ENCODE assay signal across 1 cellular context in genomic region chr17:36545465-36546417, GRCh38.
TF ChIP-seq lines count a peak whose summit lies in the region.

No MANE protein-coding gene starts in this region.

TF ChIP-seq in HepG2, 621 proteins besides CTCF, POLR2A, EP300 and RAD21 (continued from another document):
- peak; percentile 67; the same call in 1 of the 2 replicates for TF ChIP-seq ZNF564 (CRISPR knock-in tag; IDR thresholded peaks at IDR 0.05)
- TF ChIP-seq RBM39 (IDR thresholded peaks at IDR 0.05; ENCODE audit: low read depth, low read length, poor library complexity, severe bottlenecking): peak; percentile 79
- peak; percentile 86 for TF ChIP-seq ZNF777 (CRISPR knock-in tag; IDR thresholded peaks at IDR 0.05)
- no peak for TF ChIP-seq ZNF710 (CRISPR knock-in tag; IDR thresholded peaks at IDR 0.05; ENCODE audit: borderline replicate concordance)
- no peak for TF ChIP-seq ZNF616 (CRISPR knock-in tag; IDR thresholded peaks at IDR 0.05; ENCODE audit: low read depth)
- TF ChIP-seq TSC22D2 (CRISPR knock-in tag; IDR thresholded peaks at IDR 0.05; ENCODE audit: borderline replicate concordance): no peak
- no peak for TF ChIP-seq HDAC6 (IDR thresholded peaks at IDR 0.05; ENCODE audit: low read depth, low read length)
- peak; percentile 31; the same call in 1 of the 2 replicates for TF ChIP-seq HINFP (CRISPR knock-in tag; IDR thresholded peaks at IDR 0.05; ENCODE audit: low read depth)
- TF ChIP-seq ZMAT5 (CRISPR knock-in tag; IDR thresholded peaks at IDR 0.05; ENCODE audit: borderline replicate concordance, low read depth): no peak
- TF ChIP-seq CEBPZ (IDR thresholded peaks at IDR 0.05; ENCODE audit: low read length): no peak
- no peak for TF ChIP-seq TBL1XR1 (IDR thresholded peaks at IDR 0.05; ENCODE audit: borderline replicate concordance, low read length, partially characterized antibody)
- no peak for TF ChIP-seq ATM (IDR thresholded peaks at IDR 0.05; ENCODE audit: borderline replicate concordance)
- TF ChIP-seq DMTF1 (CRISPR knock-in tag; IDR thresholded peaks at IDR 0.05): no peak
- no peak for TF ChIP-seq PRMT3 (CRISPR knock-in tag; IDR thresholded peaks at IDR 0.05; ENCODE audit: borderline replicate concordance, low read depth)
- peak; percentile 47 for TF ChIP-seq MED8 (CRISPR knock-in tag; IDR thresholded peaks at IDR 0.05; ENCODE audit: insufficient replicate concordance)
- 0 out of 2 replicates have a peak, but pooled peaks have one; percentile 34 for TF ChIP-seq ZNF446 (CRISPR knock-in tag; IDR thresholded peaks at IDR 0.05)
- no peak for TF ChIP-seq ZFP37 (CRISPR knock-in tag; IDR thresholded peaks at IDR 0.05; ENCODE audit: borderline replicate concordance)
- TF ChIP-seq HDAC2 (CRISPR knock-in tag; IDR thresholded peaks at IDR 0.05): peak; percentile 65
- TF ChIP-seq THAP7 (CRISPR knock-in tag; IDR thresholded peaks at IDR 0.05): no peak
- no peak for TF ChIP-seq ZBTB34 (CRISPR knock-in tag; IDR thresholded peaks at IDR 0.05)
- no peak for TF ChIP-seq AGO1 (IDR thresholded peaks at IDR 0.05; ENCODE audit: low read depth, low read length, poor library complexity, severe bottlenecking)
- TF ChIP-seq ZNF276 (CRISPR knock-in tag; IDR thresholded peaks at IDR 0.05; ENCODE audit: low read depth): no peak
- TF ChIP-seq HOXA3 (CRISPR knock-in tag; IDR thresholded peaks at IDR 0.05): peak; percentile 80
- no peak for TF ChIP-seq ZNF264 (CRISPR knock-in tag; IDR thresholded peaks at IDR 0.05)
- peak; percentile 41; the same call in 1 of the 2 replicates for TF ChIP-seq NCOA2 (CRISPR knock-in tag; IDR thresholded peaks at IDR 0.05)
- peak; percentile 47; the same call in 1 of the 2 replicates for TF ChIP-seq SALL1 (CRISPR knock-in tag; IDR thresholded peaks at IDR 0.05)
- TF ChIP-seq IRX3 (CRISPR knock-in tag; IDR thresholded peaks at IDR 0.05; ENCODE audit: borderline replicate concordance, low read depth): no peak
- TF ChIP-seq REPIN1 (CRISPR knock-in tag; IDR thresholded peaks at IDR 0.05; ENCODE audit: borderline replicate concordance, low read depth): no peak; the same call in 1 of the 2 replicates
- TF ChIP-seq ZNF746 (CRISPR knock-in tag; IDR thresholded peaks at IDR 0.05): peak; percentile 95
- TF ChIP-seq EZH2 (conservative IDR thresholded peaks at IDR 0.05; ENCODE audit: low read depth, low read length): no peak
- no peak for TF ChIP-seq ERF (CRISPR knock-in tag; IDR thresholded peaks at IDR 0.05)
- 0 out of 2 replicates have a peak, but pooled peaks have one; percentile 15 for TF ChIP-seq ZNF577 (CRISPR knock-in tag; IDR thresholded peaks at IDR 0.05; ENCODE audit: borderline replicate concordance, low read depth)
- TF ChIP-seq ZNF614 (CRISPR knock-in tag; IDR thresholded peaks at IDR 0.05; ENCODE audit: borderline replicate concordance): peak; percentile 14; the same call in 1 of the 2 replicates
- peak; percentile 26; the same call in 1 of the 2 replicates for TF ChIP-seq ZNF607 (CRISPR knock-in tag; IDR thresholded peaks at IDR 0.05; ENCODE audit: borderline replicate concordance)
- no peak for TF ChIP-seq ZNF773 (CRISPR knock-in tag; IDR thresholded peaks at IDR 0.05; ENCODE audit: borderline replicate concordance)
- TF ChIP-seq NFYB (CRISPR knock-in tag; IDR thresholded peaks at IDR 0.05): peak; percentile 82
- TF ChIP-seq SRSF9 (IDR thresholded peaks at IDR 0.05; ENCODE audit: borderline replicate concordance, insufficient read depth, low read depth, low read length, poor library complexity, severe bottlenecking): no peak
- TF ChIP-seq NBN (conservative IDR thresholded peaks at IDR 0.05): no peak
- peak; percentile 44; the same call in 1 of the 2 replicates for TF ChIP-seq BCL6 (CRISPR knock-in tag; IDR thresholded peaks at IDR 0.05)
